Comparison of ENCODE assay signal across 8 cellular contexts in genomic region chr3:185824467-185825378, GRCh38. TPM values are rescaled to one million over a fixed set of nuclear protein-coding genes. Genes with fewer than 3 reads are reported as not detected.
DNase-seq lines count a peak whose midpoint lies in the region; ATAC-seq and TF ChIP-seq lines count a peak whose summit lies in the region.

TSS of gene IGF2BP2 (minus strand) at chr3:185825042. CDS start at chr3:185824960, 82 bp downstream.

- H3K27ac ChIP-seq in adrenal gland, result peak within 1 kb of the TSS in 4 of 5 donors; percentile 66 to 92 (median 83)
- peak within 1 kb of the TSS in 11 of 12 donors; percentile 49 to 83 (median 68) for H3K27ac ChIP-seq in heart left ventricle
- peak within 1 kb of the TSS; percentile 46 for H3K27ac ChIP-seq in psoas muscle

- H3K4me3 ChIP-seq in AG04449 (ENCODE audit: low read depth, low read length) (peak within 1 kb of the TSS; percentile 92), adrenal gland (peak within 1 kb of the TSS; percentile 54 to 86 (median 70)), heart left ventricle (peak within 1 kb of the TSS; percentile 66 to 84 (median 74)), psoas muscle (peak within 1 kb of the TSS; percentile 73)

- DNase-seq in AG04449 (ENCODE audit: low read depth, low spot score), result no peak
- peak; percentile 79 for DNase-seq in SK-MEL-5 (ENCODE audit: low read depth, low spot score)
- peak; percentile 68 to 84 (median 77) for DNase-seq in adrenal gland
- DNase-seq in heart left ventricle, result peak; percentile 60 to 81 (median 67)
- DNase-seq in psoas muscle, result peak; percentile 54 to 72

- TF ChIP-seq CTCF in AG04449 (IDR thresholded peaks at IDR 0.05; ENCODE audit: insufficient read depth, low read length, missing control alignments) (peak; percentile 33), adrenal gland (IDR thresholded peaks at IDR 0.05) (peak in 2 of 6 experiments; percentile 20 to 56), heart left ventricle (IDR thresholded peaks at IDR 0.05) (peak in 2 of 12 donors; percentile 3 to 17), psoas muscle (IDR thresholded peaks at IDR 0.05) (no peak)

- WGBS in adrenal gland, 4 donors, result 0 to 1% (median 0%) methylated on average over 21 to 110 of the region's 113 CpGs; no CpG with 5 or more reads in 1 of the 4 donors
- 1 to 2% (median 1%) methylated on average over 33 to 107 of the region's 113 CpGs for WGBS in heart left ventricle, 4 donors
- 0 to 1% (median 1%) methylated on average over 38 to 108 of the region's 113 CpGs for WGBS in psoas muscle, 3 donors

- POLR2A ChIA-PET in AG04449 (lab: Yijun Ruan, JAX), result interaction anchor here (0.6 to 2.3 kb wide), 3 partner anchors 11 to 352 kb away, joined by 3 to 7 read pairs (median 4); no protein-coding TSS in a partner anchor

- ATAC-seq in GM18858 (IDR thresholded peaks at IDR 0.05; ENCODE audit: unreplicated experiment) (peak; percentile 49), HG03439 (IDR thresholded peaks at IDR 0.05; ENCODE audit: unreplicated experiment) (peak; percentile 55), heart left ventricle (peak; percentile 31 to 85 (median 70)), psoas muscle (peak; percentile 64 to 72 (median 65)), HG02588 (IDR thresholded peaks at IDR 0.05; ENCODE audit: unreplicated experiment) (no peak)

- CTCF ChIA-PET in AG04449 (lab: Yijun Ruan, JAX), result interaction anchor here (0.7 to 4.9 kb wide), 4 partner anchors 92 to 165 kb away, joined by 3 to 35 read pairs (median 4); no protein-coding TSS in a partner anchor

- in situ Hi-C loops in SK-MEL-5 (cut with HindIII; ENCODE audit: low pct_unique_long_range_greater_than_20kb, low sequenced_read_pairs), result no loop called here

- H3K4me1 ChIP-seq in adrenal gland (replicated peaks in 1 of 2) (peaks cover 0 to 30% of the 10 kb centered on the region in 2 donors), heart left ventricle (peaks cover 0 to 39% (median 7%) of the 10 kb centered on the region in 12 donors), psoas muscle (peaks cover 13% of the 10 kb centered on the region)

- intact Hi-C loops in adrenal gland (cut with DNase I) (no loop called here), heart left ventricle (cut with DNase I) (loop anchor here in 5 of 10 donors (5.0 to 10.0 kb wide), 4 partner anchors 90 to 113 kb away; partner anchors contain the start of gene TRA2B (in 2 of the 5)), psoas muscle (cut with DNase I) (no loop called here)

- no peaks in the 10 kb centered on the region for H3K36me3 ChIP-seq in adrenal gland (replicated peaks in 1 of 2)
- H3K36me3 ChIP-seq in heart left ventricle, result no peaks in the 10 kb centered on the region
- no peaks in the 10 kb centered on the region for H3K36me3 ChIP-seq in psoas muscle (ENCODE audit: insufficient read depth in 1 of 2, low read depth in 1 of 2)

- H3K9me3 ChIP-seq in adrenal gland (replicated peaks in 1 of 3) (peaks cover 0 to 4% (median 0%) of the 10 kb centered on the region in 3 donors), heart left ventricle (no peaks in the 10 kb centered on the region), psoas muscle (no peaks in the 10 kb centered on the region)

- TF ChIP-seq POLR2A in adrenal gland (IDR thresholded peaks at IDR 0.05) (peak in 1 of 2 donors; percentile 72), heart left ventricle (IDR thresholded peaks at IDR 0.05) (peak in 1 of 2 donors; percentile 53)

- H3K27me3 ChIP-seq in adrenal gland (no peaks in the 10 kb centered on the region), heart left ventricle (peaks cover 0 to 52% (median 9%) of the 10 kb centered on the region in 9 donors), psoas muscle (ENCODE audit: insufficient read depth in 3 of 3, low read length in 2 of 3) (peaks cover 3 to 91% (median 23%) of the 10 kb centered on the region in 3 donors)

RNA-seq across cellular contexts. Expression of gene IGF2BP2, which starts in this region (rescaled TPM):
- 59.5 and 65.1 TPM in 2 replicates for total RNA-seq in SK-MEL-5 (2014; rRNA removed; shearing (Covaris generic))
- polyA plus RNA-seq in SK-MEL-5 (2015; cell fraction: cytosol; rRNA removed), result 44.9 and 51.9 TPM in 2 replicates
- polyA plus RNA-seq in SK-MEL-5 (2015; cell fraction: nucleus; rRNA removed), result 181 and 190 TPM in 2 replicates
- total RNA-seq in adrenal gland, result 10 to 100 TPM in 6 of 8 donors, 1 to 10 TPM in 2; 7.0 to 26.5 (median 17.9) TPM
- polyA plus RNA-seq in adrenal gland, result 10 to 100 TPM in 2 of 3 donors, 1 to 10 TPM in 1; 8.4 to 24.7 (median 10.5) TPM
- 10 to 100 TPM; 11.2 to 21.8 (median 16.8) TPM for total RNA-seq in heart left ventricle
- polyA plus RNA-seq in heart left ventricle, result 10 to 100 TPM in 1 of 2 donors, 1 to 10 TPM in 1; 5.9 to 18.5 TPM
- total RNA-seq in psoas muscle, result 1 to 10 TPM; 2.1 to 5.6 (median 3.8) TPM
- polyA plus RNA-seq in psoas muscle, result 1 to 10 TPM; 1.1 to 2.3 (median 1.9) TPM
